ENCODE assay signal across 14 cellular contexts in the genomic region with DNA sequence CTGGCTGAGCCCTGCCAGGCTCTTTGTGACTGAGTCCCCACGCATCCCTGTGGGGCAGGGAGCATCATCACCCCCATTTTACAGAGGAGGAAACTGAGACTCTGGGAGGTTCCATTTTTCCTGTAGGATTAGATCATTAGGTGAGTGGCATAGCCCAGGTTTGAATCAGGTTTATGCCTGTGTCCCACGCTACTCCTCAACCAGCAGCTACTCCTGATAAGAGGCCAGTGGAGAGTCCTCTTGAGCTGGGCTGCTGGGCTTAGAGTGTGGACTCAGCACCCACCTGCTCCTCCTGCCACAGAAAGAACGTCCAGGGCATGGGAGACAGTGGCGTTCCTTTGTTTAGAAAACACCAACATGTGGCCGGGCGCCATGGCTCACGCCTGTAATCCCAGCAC. TPM values are rescaled to one million over a fixed set of nuclear protein-coding genes. Genes with fewer than 3 reads are reported as not detected.
A peak's percentile ranks its signal among the peaks of the same experiment; 100 is the strongest.
DNase-seq lines count a peak whose midpoint lies in the region; ATAC-seq, FAIRE-seq and TF ChIP-seq lines count a peak whose summit lies in the region.
"Had no signal": no experiment of that assay in that cellular context is flagged by ENCODE, and none has a peak within 500 bp of the region (broad histone marks: within the 10 kb centered on the region; RNA-seq: fewer than 3 reads in every experiment).

No MANE protein-coding gene starts in this region.

- peak overlapping the region; percentile 4; the same call in 1 of the 2 replicates for H3K4me2 ChIP-seq in GM12878 (ENCODE audit: control insufficient read depth, insufficient read depth)

- TF ChIP-seq POLR2A in GM12878 (IDR thresholded peaks at IDR 0.05; ENCODE audit: low read depth, low read length): no peak

- H3K27ac ChIP-seq in GM12878 (ENCODE audit: control insufficient read depth, insufficient read depth): peak overlapping the region; percentile 9; the same call in 1 of the 2 replicates

- H3K4me1 ChIP-seq in GM12878 (ENCODE audit: control insufficient read depth, insufficient read depth, low read length): peaks cover 44% of the 10 kb centered on the region
- H3K4me1 ChIP-seq: BE2C had no signal

- CTCF ChIA-PET in GM12878 (lab: Yijun Ruan, JAX): interaction anchor here (0.8 to 8.5 kb wide), 3 partner anchors 14 to 72 kb away, joined by 3 to 104 read pairs (median 5); no protein-coding TSS in a partner anchor
- CTCF ChIA-PET in activated naive CD4-positive, alpha-beta T cell treated with anti-CD3 and anti-CD28 coated beads, Interleukin-2, amount 10 ng/mL, durations not matched to agents 7 days and 5 days (lab: Charles Lee): interaction anchor here (1.4 to 3.6 kb wide), 2 partner anchors 54 to 73 kb away, joined by 4 to 45 read pairs; no protein-coding TSS in a partner anchor

- ATAC-seq in Right ventricle myocardium inferior (no peak), left ventricle myocardium superior (no peak), GM12878 (no peak; the same call in 2 of the 3 replicates), HG03565 (IDR thresholded peaks at IDR 0.05; ENCODE audit: unreplicated experiment) (no peak)
- ATAC-seq in stimulated activated memory B cell treated with anti-CD40 and anti-IgM and Interleukin-4, amounts not matched to agents 10 μg/mL and 1 μg/mL and 100 μg/mL, for 72 hours: no peak

- no peak for TF ChIP-seq CTCF in GM12878 (IDR thresholded peaks at IDR 0.05 in 2 of 3, conservative IDR thresholded peaks at IDR 0.05 in 1 of 3; ENCODE audit: control insufficient read depth in 2 of 3, extremely low read depth in 1 of 3, insufficient read depth in 1 of 3, low read depth in 3 of 3, low read length in 3 of 3)

- H3K27me3 ChIP-seq in GM12878 (replicated peaks in 1 of 2; ENCODE audit: control insufficient read depth in 2 of 2, insufficient read depth in 2 of 2, low read length in 1 of 2): no peaks in the 10 kb centered on the region
- H3K27me3 ChIP-seq: BE2C, MG63 had no signal

- no peaks in the 10 kb centered on the region; the same call in 2 of the 3 replicates for H3K9me3 ChIP-seq in GM12878 (replicated peaks; ENCODE audit: control insufficient read depth, insufficient read depth, low read length)
- H3K9me3 ChIP-seq: BE2C, MG63 had no signal

- no peak for TF ChIP-seq EP300 in GM12878 (IDR thresholded peaks at IDR 0.05; ENCODE audit: borderline replicate concordance in 1 of 2, control insufficient read depth in 1 of 2, low read depth in 2 of 2, low read length in 2 of 2)

- no peak overlapping the region for H3K4me3 ChIP-seq in GM12878
- H3K4me3 ChIP-seq: MG63 had no signal

- H3K4me3 Mint-ChIP-seq in stimulated activated memory B cell treated with anti-CD40 and anti-IgM and Interleukin-4, amounts not matched to agents 10 μg/mL and 1 μg/mL and 100 μg/mL, for 72 hours: no peak overlapping the region
- no peak overlapping the region for H3K4me3 Mint-ChIP-seq in activated naive CD4-positive, alpha-beta T cell treated with anti-CD3 and anti-CD28 coated beads, Interleukin-2, amount 10 ng/mL, durations not matched to agents 7 days and 5 days

- peak; percentile 31 for FAIRE-seq in GM19239 (lab: Jason Lieb, UNC)
- FAIRE-seq in GM12878 (lab: Jason Lieb, UNC): no peak

- H3K36me3 ChIP-seq in GM12878 (ENCODE audit: control insufficient read depth in 2 of 2, insufficient read depth in 2 of 2, low read length in 1 of 2): peaks cover 15 to 29% of the 10 kb centered on the region in 2 experiments; a peak in 3 of 4 replicates
- H3K36me3 ChIP-seq: BE2C, MG63 had no signal

- DNase-seq in Right ventricle myocardium inferior (ENCODE audit: missing footprints): peak; percentile 46
- DNase-seq in left ventricle myocardium superior: no peak
- no peak for DNase-seq in GM19239 (ENCODE audit: insufficient read length, low spot score)
- DNase-seq in GM12878 (ENCODE audit: low read depth, low spot score): no peak
- DNase-seq in NCI-H128 (lab: John Stamatoyannopoulos, UW; ENCODE audit: unreplicated experiment): no peak
- no peak for DNase-seq in activated naive CD4-positive, alpha-beta T cell treated with anti-CD3 and anti-CD28 coated beads, Interleukin-2, amount 10 ng/mL, durations not matched to agents 7 days and 5 days
- DNase-seq: BE2C, MG63, NCI-H1105 treated with DMSO at 0.1 percent for 48 hours, NCI-H1930, NCI-H524 treated with DMSO at 0.1 percent for 48 hours, T-helper 1 cell had no signal

- SMC1A ChIA-PET in GM12878 (lab: Charles Lee; ENCODE audit: uncharacterized antibody, unreplicated experiment): interaction anchor here (0.7 to 16.0 kb wide), 9 partner anchors 11 to 73 kb away, joined by 3 to 191 read pairs (median 4); a partner anchor contains a TSS

- no peaks in the 10 kb centered on the region for H3K27me3 Mint-ChIP-seq in stimulated activated memory B cell treated with anti-CD40 and anti-IgM and Interleukin-4, amounts not matched to agents 10 μg/mL and 1 μg/mL and 100 μg/mL, for 72 hours
- H3K27me3 Mint-ChIP-seq in activated naive CD4-positive, alpha-beta T cell treated with anti-CD3 and anti-CD28 coated beads, Interleukin-2, amount 10 ng/mL, durations not matched to agents 7 days and 5 days: no peaks in the 10 kb centered on the region

- POLR2A ChIA-PET in GM12878 (lab: Charles Lee): interaction anchor here (0.7 to 2.9 kb wide), 4 partner anchors 14 to 48 kb away, joined by 3 to 7 read pairs (median 5); no protein-coding TSS in a partner anchor

- H3K4me1 Mint-ChIP-seq in stimulated activated memory B cell treated with anti-CD40 and anti-IgM and Interleukin-4, amounts not matched to agents 10 μg/mL and 1 μg/mL and 100 μg/mL, for 72 hours: peaks cover 88% of the 10 kb centered on the region
- H3K4me1 Mint-ChIP-seq in activated naive CD4-positive, alpha-beta T cell treated with anti-CD3 and anti-CD28 coated beads, Interleukin-2, amount 10 ng/mL, durations not matched to agents 7 days and 5 days: peaks cover 39% of the 10 kb centered on the region

- H3K36me3 Mint-ChIP-seq in stimulated activated memory B cell treated with anti-CD40 and anti-IgM and Interleukin-4, amounts not matched to agents 10 μg/mL and 1 μg/mL and 100 μg/mL, for 72 hours: peaks cover 57% of the 10 kb centered on the region
- H3K36me3 Mint-ChIP-seq in activated naive CD4-positive, alpha-beta T cell treated with anti-CD3 and anti-CD28 coated beads, Interleukin-2, amount 10 ng/mL, durations not matched to agents 7 days and 5 days: peaks cover 57% of the 10 kb centered on the region

- RAD21 ChIA-PET in GM12878 (lab: Charles Lee; ENCODE audit: unreplicated experiment): interaction anchor here (0.7 to 12.7 kb wide), 5 partner anchors 15 to 72 kb away, joined by 3 to 116 read pairs (median 6); no protein-coding TSS in a partner anchor

- no peaks in the 10 kb centered on the region for H4K20me1 ChIP-seq in GM12878 (ENCODE audit: control insufficient read depth, insufficient read depth)

- 66% methylated on average over 7 of the region's 7 CpGs for WGBS in GM12878 (ENCODE audit: insufficient coverage, insufficient replicate concordance, low lambda C conversion rate, missing lambda C conversion rate)

- no peaks in the 10 kb centered on the region for H3K9me3 Mint-ChIP-seq in stimulated activated memory B cell treated with anti-CD40 and anti-IgM and Interleukin-4, amounts not matched to agents 10 μg/mL and 1 μg/mL and 100 μg/mL, for 72 hours
- H3K9me3 Mint-ChIP-seq in activated naive CD4-positive, alpha-beta T cell treated with anti-CD3 and anti-CD28 coated beads, Interleukin-2, amount 10 ng/mL, durations not matched to agents 7 days and 5 days: no peaks in the 10 kb centered on the region

- TF ChIP-seq RAD21 in GM12878 (IDR thresholded peaks at IDR 0.05; ENCODE audit: insufficient read depth, low read depth, low read length): no peak

- H2AFZ ChIP-seq in GM12878 (ENCODE audit: control insufficient read depth, low read depth, low read length): no peak overlapping the region

- intact Hi-C loops in Right ventricle myocardium inferior (cut with DNase I): no loop called here
- intact Hi-C loops in left ventricle myocardium superior (cut with micrococcal nuclease): no loop called here
- intact Hi-C loops in GM12878 (cut with micrococcal nuclease; ENCODE audit: unreplicated experiment): loop anchor here (5.0 kb wide), 1 partner anchor 35 kb away; no protein-coding TSS in a partner anchor

- H3K79me2 ChIP-seq in GM12878 (ENCODE audit: control insufficient read depth, insufficient read depth, low read length): no peaks in the 10 kb centered on the region

- in situ Hi-C loops in GM12878 (cut with MboI): no loop called here

- BruUV-seq in GM12878 (replicated peaks; lab: Mats Ljungman, UMichigan): no TSS peak

- no peak overlapping the region for H3K9ac ChIP-seq in GM12878 (ENCODE audit: control insufficient read depth, insufficient read depth, low read length)

- peak overlapping the region; percentile 85 for H3K27ac Mint-ChIP-seq in stimulated activated memory B cell treated with anti-CD40 and anti-IgM and Interleukin-4, amounts not matched to agents 10 μg/mL and 1 μg/mL and 100 μg/mL, for 72 hours
- H3K27ac Mint-ChIP-seq in activated naive CD4-positive, alpha-beta T cell treated with anti-CD3 and anti-CD28 coated beads, Interleukin-2, amount 10 ng/mL, durations not matched to agents 7 days and 5 days: no peak overlapping the region

RNA-seq across cellular contexts. Expression of a gene that starts 30.7 kb away (rescaled TPM):
- 19.0 TPM for total RNA-seq in Right ventricle myocardium inferior
- total RNA-seq in left ventricle myocardium superior: 13.0 TPM
- 88.1 and 95.5 TPM in 2 replicates for total RNA-seq in GM12878 (2013; cell fraction: nucleolus; rRNA removed)
- 33.0 and 39.9 TPM in 2 replicates for total RNA-seq in GM12878 (2014; rRNA removed)
- total RNA-seq in GM12878 (2014; rRNA removed; fragmentation: Illumina TruSeq; extraction: Trizol): 22.4 and 24.4 TPM in 2 replicates
- total RNA-seq in GM12878 (2021): 78.8 and 87.2 TPM in 2 replicates
- 22.2 TPM for polyA plus RNA-seq in GM12878 (2011; ENCODE audit: low read depth)
- polyA plus RNA-seq in GM12878 (2011; rRNA removed): 35.0 and 66.4 TPM in 2 replicates
- 84.0 and 115 TPM in 2 replicates for polyA plus RNA-seq in GM12878 (2011; cell fraction: cytosol; rRNA removed)
- 23.9 and 33.3 TPM in 2 replicates for polyA plus RNA-seq in GM12878 (2011; cell fraction: nucleus; rRNA removed)
- polyA plus RNA-seq in GM12878 (2012): 50.4 and 50.7 TPM in 2 replicates
- polyA plus RNA-seq in GM12878 (2014; fragmentation: Illumina TruSeq; extraction: Trizol): 15.0 and 32.4 TPM in 2 replicates
- polyA plus RNA-seq in GM12878 (2014; fragmentation: Nextera tagmentation; extraction: Ambion mirVana): 10 to 100 TPM; 10.1 to 11.6 TPM
- 47.3 and 53.1 TPM in 2 replicates for polyA plus RNA-seq in GM12878 (2014; rRNA removed)
- polyA plus RNA-seq in GM12878 (2016; fragmentation: Nextera tagmentation; extraction: Ambion mirVana): 10 to 100 TPM; 34.8 to 47.5 TPM
- 44.6 and 88.0 TPM in 2 replicates for polyA minus RNA-seq in GM12878 (2011; rRNA and poly(A)+ RNA removed)
- polyA minus RNA-seq in GM12878 (2011; cell fraction: cytosol; rRNA and poly(A)+ RNA removed): 32.2 and 47.0 TPM in 2 replicates
- polyA minus RNA-seq in GM12878 (2011; cell fraction: nucleus; rRNA and poly(A)+ RNA removed): 11.2 and 26.9 TPM in 2 replicates

RNA-seq across cellular contexts. Expression of a gene that starts 32.3 kb away (rescaled TPM):
- total RNA-seq in Right ventricle myocardium inferior (105 TPM), left ventricle myocardium superior (112 TPM), GM12878 (2014; rRNA removed) (9.3 and 10.4 TPM in 2 replicates), GM12878 (2014; rRNA removed; fragmentation: Illumina TruSeq; extraction: Trizol) (12.2 and 12.9 TPM in 2 replicates), GM12878 (2021) (14.5 and 16.9 TPM in 2 replicates)
- 112 and 115 TPM in 2 replicates for total RNA-seq in GM12878 (2013; cell fraction: nucleolus; rRNA removed)
- polyA plus RNA-seq in GM12878 (2011; ENCODE audit: low read depth): 7.0 TPM
- polyA plus RNA-seq in GM12878 (2011; rRNA removed) (8.9 and 12.2 TPM in 2 replicates), GM12878 (2014; fragmentation: Illumina TruSeq; extraction: Trizol) (10.0 TPM in 2 replicates), GM12878 (2014; fragmentation: Nextera tagmentation; extraction: Ambion mirVana) (1 to 10 TPM; 1.4 to 1.7 TPM), GM12878 (2014; rRNA removed) (7.7 and 11.8 TPM in 2 replicates), GM12878 (2016; fragmentation: Nextera tagmentation; extraction: Ambion mirVana) (1 to 10 TPM; 4.4 to 4.9 TPM)
- polyA plus RNA-seq in GM12878 (2011; cell fraction: cytosol; rRNA removed): 10.3 and 11.2 TPM in 2 replicates
- polyA plus RNA-seq in GM12878 (2011; cell fraction: nucleus; rRNA removed): 19.0 and 22.1 TPM in 2 replicates
- polyA plus RNA-seq in GM12878 (2012): 5.5 and 8.2 TPM in 2 replicates
- polyA minus RNA-seq in GM12878 (2011; rRNA and poly(A)+ RNA removed): 43.6 and 46.2 TPM in 2 replicates
- polyA minus RNA-seq in GM12878 (2011; cell fraction: cytosol; rRNA and poly(A)+ RNA removed): 9.2 and 10.8 TPM in 2 replicates
- polyA minus RNA-seq in GM12878 (2011; cell fraction: nucleus; rRNA and poly(A)+ RNA removed): 50.2 and 76.0 TPM in 2 replicates
